In genomic region chr20:61742097-61742805, GRCh38 we compare ENCODE assay signal across 24 cellular contexts.
A peak's percentile ranks its signal among the peaks of the same experiment; 100 is the strongest.
DNase-seq lines count a peak whose midpoint lies in the region; ATAC-seq and TF ChIP-seq lines count a peak whose summit lies in the region.
"Had no signal": no experiment of that assay in that cellular context is flagged by ENCODE, and none has a peak within 500 bp of the region (broad histone marks: within the 10 kb centered on the region; RNA-seq: fewer than 3 reads in every experiment).

No MANE protein-coding gene starts in this region.

- H3K4me3 ChIP-seq in RWPE2 (ENCODE audit: severe bottlenecking) (no peak overlapping the region), hepatocyte (no peak overlapping the region), Peyer's patch (no peak overlapping the region)
- H3K4me3 ChIP-seq: prostate gland, smooth muscle cell had no signal

- no peaks in the 10 kb centered on the region for H3K9me2 ChIP-seq in hepatocyte (replicated peaks; ENCODE audit: insufficient read depth)

- no peaks in the 10 kb centered on the region for H3K36me3 Mint-ChIP-seq in osteocyte (ENCODE audit: unreplicated experiment)
- H3K36me3 Mint-ChIP-seq: memory B cell, natural killer cell had no signal

- H3K9me3 ChIP-seq in RWPE2 (ENCODE audit: severe bottlenecking) (no peaks in the 10 kb centered on the region), hepatocyte (ENCODE audit: low read depth) (no peaks in the 10 kb centered on the region), Peyer's patch (no peaks in the 10 kb centered on the region)
- H3K9me3 ChIP-seq: prostate gland had no signal

- no peaks in the 10 kb centered on the region for H3K9me3 Mint-ChIP-seq in osteocyte (ENCODE audit: unreplicated experiment)
- H3K9me3 Mint-ChIP-seq: activated CD4-positive, alpha-beta T cell treated with anti-CD3 and anti-CD28 coated beads, Interleukin-2, amount 10 ng/mL, durations not matched to agents 7 days and 5 days had no signal

- no peak for ATAC-seq in RWPE2 (ENCODE audit: low read depth)
- ATAC-seq: natural killer cell had no signal

- 79% methylated on average over 16 of the region's 16 CpGs for WGBS in hepatocyte (ENCODE audit: low lambda C conversion rate, missing lambda C conversion rate)

- DNase-seq in DMS 273 (lab: John Stamatoyannopoulos, UW; ENCODE audit: unreplicated experiment): peak; percentile 6
- DNase-seq in DMS 273 treated with DMSO at 0.1 percent for 48 hours (lab: John Stamatoyannopoulos, UW): no peak
- peak; percentile 62 for DNase-seq in RWPE2 (ENCODE audit: low spot score)
- DNase-seq in hepatocyte (ENCODE audit: low spot score): no peak
- no peak for DNase-seq in osteocyte (ENCODE audit: extremely low spot score, unreplicated experiment)
- DNase-seq in Peyer's patch: no peak
- no peak for DNase-seq in activated CD8-positive, alpha-beta memory T cell treated with anti-CD3 and anti-CD28 coated beads for 24 hours
- no peak for DNase-seq in NCI-H2171 (lab: John Stamatoyannopoulos, UW)
- DNase-seq: activated CD4-positive, alpha-beta T cell treated with anti-CD3 and anti-CD28 coated beads, Interleukin-2, amount 10 ng/mL, durations not matched to agents 7 days and 5 days; activated CD8-positive, alpha-beta memory T cell treated with anti-CD3 and anti-CD28 coated beads, Interleukin-2, amount 50 U/mL, for 48 hours; activated naive CD4-positive, alpha-beta T cell; amniotic stem cell; central memory CD4-positive, alpha-beta T cell; effector CD4-positive, alpha-beta T cell; natural killer cell; NCI-H1436 treated with DMSO at 0.1 percent for 48 hours; NCI-H2171 treated with DMSO at 0.1 percent for 48 hours; stimulated activated CD4-positive, alpha-beta T cell treated with anti-CD3 and anti-CD28 coated beads, Interleukin-4, amount 100 ng/mL, for 24 hours; SW 1271 had no signal

- H3K4me3 Mint-ChIP-seq in osteocyte (ENCODE audit: unreplicated experiment): no peak overlapping the region
- H3K4me3 Mint-ChIP-seq: activated CD4-positive, alpha-beta T cell treated with anti-CD3 and anti-CD28 coated beads, Interleukin-2, amount 10 ng/mL, durations not matched to agents 7 days and 5 days; B cell; memory B cell; natural killer cell had no signal

- no peak for TF ChIP-seq POLR2A in Peyer's patch (IDR thresholded peaks at IDR 0.05)

- no peaks in the 10 kb centered on the region for H3K4me1 Mint-ChIP-seq in osteocyte (ENCODE audit: unreplicated experiment)
- H3K4me1 Mint-ChIP-seq: activated CD4-positive, alpha-beta T cell treated with anti-CD3 and anti-CD28 coated beads, Interleukin-2, amount 10 ng/mL, durations not matched to agents 7 days and 5 days; B cell; memory B cell had no signal

- H4K20me1 ChIP-seq in hepatocyte (ENCODE audit: insufficient read depth, poor library complexity, severe bottlenecking): no peaks in the 10 kb centered on the region

- H3K27me3 ChIP-seq in RWPE2 (ENCODE audit: insufficient read depth, poor library complexity, severe bottlenecking) (no peaks in the 10 kb centered on the region), hepatocyte (no peaks in the 10 kb centered on the region), Peyer's patch (no peaks in the 10 kb centered on the region)

- H3K36me3 ChIP-seq in RWPE2 (ENCODE audit: low read depth): no peaks in the 10 kb centered on the region
- no peaks in the 10 kb centered on the region for H3K36me3 ChIP-seq in hepatocyte (replicated peaks; ENCODE audit: insufficient read depth, low read depth)
- H3K36me3 ChIP-seq in Peyer's patch: no peaks in the 10 kb centered on the region
- H3K36me3 ChIP-seq: prostate gland had no signal

- no peaks in the 10 kb centered on the region for H3K79me2 ChIP-seq in hepatocyte

- TF ChIP-seq CTCF in RWPE2 (IDR thresholded peaks at IDR 0.05; ENCODE audit: poor library complexity, severe bottlenecking) (no peak), hepatocyte (IDR thresholded peaks at IDR 0.05; ENCODE audit: poor library complexity) (peak; percentile 17), osteocyte (IDR thresholded peaks at IDR 0.05) (peak; percentile 14), Peyer's patch (IDR thresholded peaks at IDR 0.05) (no peak)

- H3K4me2 ChIP-seq in hepatocyte: no peak overlapping the region
- H3K4me2 ChIP-seq: smooth muscle cell had no signal

- H3K27me3 Mint-ChIP-seq in osteocyte (ENCODE audit: unreplicated experiment): no peaks in the 10 kb centered on the region
- H3K27me3 Mint-ChIP-seq: activated CD4-positive, alpha-beta T cell treated with anti-CD3 and anti-CD28 coated beads, Interleukin-2, amount 10 ng/mL, durations not matched to agents 7 days and 5 days; B cell had no signal

- no peak overlapping the region for H3K27ac Mint-ChIP-seq in osteocyte (ENCODE audit: unreplicated experiment)
- H3K27ac Mint-ChIP-seq: activated CD4-positive, alpha-beta T cell treated with anti-CD3 and anti-CD28 coated beads, Interleukin-2, amount 10 ng/mL, durations not matched to agents 7 days and 5 days; B cell; memory B cell; natural killer cell had no signal

- no peaks in the 10 kb centered on the region for H3K4me1 ChIP-seq in RWPE2 (ENCODE audit: insufficient read depth, poor library complexity, severe bottlenecking)
- H3K4me1 ChIP-seq in hepatocyte (ENCODE audit: insufficient read depth): no peaks in the 10 kb centered on the region
- no peaks in the 10 kb centered on the region for H3K4me1 ChIP-seq in Peyer's patch
- H3K4me1 ChIP-seq: prostate gland had no signal

- H3K27ac ChIP-seq in RWPE2 (ENCODE audit: poor library complexity, severe bottlenecking) (no peak overlapping the region), hepatocyte (no peak overlapping the region), Peyer's patch (no peak overlapping the region)
- H3K27ac ChIP-seq: 22Rv1, prostate gland had no signal

- no peak overlapping the region for H2AFZ ChIP-seq in hepatocyte

Comparison
In these comparisons a context has a peak if more than half of its experiments do, and no peak if none do; other contexts are left out.
1. DNase-seq: peak in DMS 273 (single experiment) and RWPE2 (single experiment); none in DMS 273 treated with DMSO at 0.1 percent for 48 hours (single experiment), hepatocyte (single experiment), osteocyte (single experiment), Peyer's patch (0 of 3), activated CD8-positive, alpha-beta memory T cell treated with anti-CD3 and anti-CD28 coated beads for 24 hours (single experiment) and NCI-H2171 (single experiment).
2. CTCF ChIP-seq: peak in hepatocyte (single experiment) and osteocyte (single experiment); none in RWPE2 (single experiment) and Peyer's patch (0 of 6).